Comparison of ENCODE assay signal across 24 cellular contexts in genomic region chr18:13240060-13240725, GRCh38. TPM values are rescaled to one million over a fixed set of nuclear protein-coding genes. Genes with fewer than 3 reads are reported as not detected.
DNase-seq lines count a peak whose midpoint lies in the region; TF ChIP-seq lines count a peak whose summit lies in the region.
"Had no signal": no experiment of that assay in that cellular context is flagged by ENCODE, and none has a peak within 500 bp of the region (broad histone marks: within the 10 kb centered on the region; RNA-seq: fewer than 3 reads in every experiment).

No MANE protein-coding gene starts in this region.

- H2AFZ ChIP-seq in hepatocyte: no peak overlapping the region
- H2AFZ ChIP-seq: GM23248 had no signal

- no peaks in the 10 kb centered on the region for H3K27me3 ChIP-seq in BLaER1 treated with 17β-estradiol and CSF1 and Interleukin-3, amounts not matched to agents 10 nM and 100 nM
- H3K27me3 ChIP-seq in H7 (ENCODE audit: control insufficient read depth, insufficient read depth, low read length) (no peaks in the 10 kb centered on the region), sigmoid colon (no peaks in the 10 kb centered on the region), hepatocyte (no peaks in the 10 kb centered on the region)
- H3K27me3 ChIP-seq: brain microvascular endothelial cell, transverse colon had no signal

- H3K79me2 ChIP-seq in hepatocyte: peaks cover 8% of the 10 kb centered on the region

- H3K4me3 ChIP-seq in BLaER1 treated with 17β-estradiol and CSF1 and Interleukin-3, amounts not matched to agents 10 nM and 100 nM: no peak overlapping the region
- H3K4me3 ChIP-seq in H7 (ENCODE audit: insufficient read depth, low read depth, low read length) (no peak overlapping the region), sigmoid colon (no peak overlapping the region), hepatocyte (no peak overlapping the region)
- H3K4me3 ChIP-seq: GM23248, prostate gland, transverse colon had no signal

- H3K36me3 ChIP-seq in BLaER1 treated with 17β-estradiol and CSF1 and Interleukin-3, amounts not matched to agents 10 nM and 100 nM: peaks cover 0 to 39% (median 27%) of the 10 kb centered on the region in 11 experiments; a peak in 16 of 22 replicates
- H3K36me3 ChIP-seq in H7 (replicated peaks; ENCODE audit: control insufficient read depth, insufficient read depth, low read length) (no peaks in the 10 kb centered on the region), sigmoid colon (peaks cover 0 to 3% (median 0%) of the 10 kb centered on the region in 4 donors), hepatocyte (replicated peaks; ENCODE audit: insufficient read depth, low read depth) (no peaks in the 10 kb centered on the region)
- H3K36me3 ChIP-seq: brain microvascular endothelial cell, prostate gland, transverse colon had no signal

- peaks cover 0 to 83% (median 45%) of the 10 kb centered on the region in 11 experiments; a peak in 17 of 22 replicates for H4K20me1 ChIP-seq in BLaER1 treated with 17β-estradiol and CSF1 and Interleukin-3, amounts not matched to agents 10 nM and 100 nM
- peaks cover 8% of the 10 kb centered on the region for H4K20me1 ChIP-seq in hepatocyte (ENCODE audit: insufficient read depth, poor library complexity, severe bottlenecking)

- peak overlapping the region; percentile 57 to 87 (median 75) for H3K4me2 ChIP-seq in BLaER1 treated with 17β-estradiol and CSF1 and Interleukin-3, amounts not matched to agents 10 nM and 100 nM
- H3K4me2 ChIP-seq in hepatocyte: no peak overlapping the region

- H3K9ac ChIP-seq in BLaER1 treated with 17β-estradiol and CSF1 and Interleukin-3, amounts not matched to agents 10 nM and 100 nM: peak overlapping the region in 7 of 11 experiments; percentile 9 to 63 (median 24); a peak in 6 of 22 replicates
- H3K9ac ChIP-seq: GM23248 had no signal

- peaks cover 30 to 71% (median 57%) of the 10 kb centered on the region in 10 experiments for H3K4me1 ChIP-seq in BLaER1 treated with 17β-estradiol and CSF1 and Interleukin-3, amounts not matched to agents 10 nM and 100 nM
- H3K4me1 ChIP-seq in sigmoid colon (peaks cover 0 to 34% (median 16%) of the 10 kb centered on the region in 4 donors), hepatocyte (ENCODE audit: insufficient read depth) (peaks cover 4% of the 10 kb centered on the region)
- H3K4me1 ChIP-seq: Caco-2, prostate gland had no signal

- 0 out of 22 replicates have a peak, but pooled peaks cover 0 to 11% (median 0%) of the 10 kb centered on the region in 11 experiments for H3K9me3 ChIP-seq in BLaER1 treated with 17β-estradiol and CSF1 and Interleukin-3, amounts not matched to agents 10 nM and 100 nM (replicated peaks in 1 of 11)
- H3K9me3 ChIP-seq in sigmoid colon (no peaks in the 10 kb centered on the region), hepatocyte (ENCODE audit: low read depth) (no peaks in the 10 kb centered on the region)
- H3K9me3 ChIP-seq: Caco-2, prostate gland, transverse colon had no signal

- TF ChIP-seq EP300 in sigmoid colon (IDR thresholded peaks at IDR 0.05): no peak

- intact Hi-C loops in sigmoid colon (cut with DNase I): no loop called here

- TF ChIP-seq POLR2A in sigmoid colon (IDR thresholded peaks at IDR 0.05): no peak

- 93 to 97% methylated on average over 15 of the region's 15 CpGs for WGBS in sigmoid colon, 2 donors
- 97% methylated on average over 15 of the region's 15 CpGs for WGBS in hepatocyte (ENCODE audit: low lambda C conversion rate, missing lambda C conversion rate)

- H3K27ac ChIP-seq in BLaER1 treated with 17β-estradiol and CSF1 and Interleukin-3, amounts not matched to agents 10 nM and 100 nM: peak overlapping the region in 6 of 11 experiments; percentile 4 to 59 (median 38); a peak in 8 of 22 replicates
- H3K27ac ChIP-seq in sigmoid colon (no peak overlapping the region), hepatocyte (no peak overlapping the region)
- H3K27ac ChIP-seq: brain microvascular endothelial cell, GM23248, prostate gland, transverse colon had no signal

- no peaks in the 10 kb centered on the region for H3K9me2 ChIP-seq in hepatocyte (replicated peaks; ENCODE audit: insufficient read depth)

- DNase-seq in H7 (peak; percentile 21), islet precursor cell (peak; percentile 34), sigmoid colon (peak; percentile 36), hepatocyte (ENCODE audit: low spot score) (no peak), DMS53 (lab: John Stamatoyannopoulos, UW) (no peak), NCI-H345 (lab: John Stamatoyannopoulos, UW) (no peak)
- DNase-seq: activated CD4-positive, alpha-beta T cell treated with anti-CD3 and anti-CD28 coated beads, Interleukin-2, amount 50 U/mL, for 48 hours; activated CD4-positive, CD25-positive, alpha-beta regulatory T cell treated with anti-CD3 and anti-CD28 coated beads, Interleukin-2, amount 50 U/mL, for 72 hours; activated naive CD4-positive, alpha-beta T cell treated with anti-CD3 and anti-CD28 coated beads, Interleukin-2, amount 10 ng/mL, durations not matched to agents 7 days and 5 days; amniotic stem cell; brain microvascular endothelial cell; C1 segment of cervical spinal cord; Caco-2; DMS79 treated with DMSO at 0.1 percent for 48 hours; GF-D8; GM23248; mesendoderm; NCI-H2107; Right ventricle myocardium superior; stimulated activated CD4-positive, alpha-beta T cell treated with anti-CD3 and anti-CD28 coated beads, Interleukin-4, amount 100 ng/mL, for 24 hours; T-helper 17 cell; transverse colon had no signal

- TF ChIP-seq CTCF in sigmoid colon (IDR thresholded peaks at IDR 0.05) (no peak), hepatocyte (IDR thresholded peaks at IDR 0.05; ENCODE audit: poor library complexity) (no peak)

RNA-seq across cellular contexts. Expression of gene LDLRAD4, which starts 21.6 kb away (rescaled TPM):
- total RNA-seq in H7 (2014; rRNA removed; shearing (Covaris generic)): 21.0 and 23.9 TPM in 2 replicates
- total RNA-seq in sigmoid colon (10 to 100 TPM; 17.2 to 28.2 (median 18.2) TPM), hepatocyte (13.3 and 15.1 TPM in 2 replicates)
- polyA plus RNA-seq in sigmoid colon (10 to 100 TPM in 1 of 3 donors, 1 to 10 TPM in 2; 1.2 to 12.2 (median 2.5) TPM), hepatocyte (17.5 and 29.0 TPM in 2 replicates)
- total RNA-seq: GM23248 had no signal
- polyA plus RNA-seq: GM23248 had no signal

Comparison
In these comparisons a context has a peak if more than half of its experiments do, and no peak if none do; other contexts are left out.
1. H3K27ac ChIP-seq: peak in BLaER1 treated with 17β-estradiol and CSF1 and Interleukin-3, amounts not matched to agents 10 nM and 100 nM (6 of 11); none in sigmoid colon (0 of 4) and hepatocyte (single experiment).
2. DNase-seq: peak in H7 (single experiment), islet precursor cell (single experiment) and sigmoid colon (single experiment); none in hepatocyte (single experiment), DMS53 (single experiment) and NCI-H345 (single experiment).